8 cellular contexts compared by ENCODE assay signal in genomic region chr17:46286764-46287221, GRCh38. TPM values are rescaled to one million over a fixed set of nuclear protein-coding genes. Genes with fewer than 3 reads are reported as not detected.
DNase-seq lines count a peak whose midpoint lies in the region; ATAC-seq and TF ChIP-seq lines count a peak whose summit lies in the region.
"Not testable (repeated sequence)": the region's sequence is repeated elsewhere in the genome, so short reads cannot be mapped to it uniquely, and the experiment has no call there.

No MANE protein-coding gene starts in this region.

- CTCF ChIA-PET in naive thymus-derived CD4-positive, alpha-beta T cell (lab: Charles Lee): interaction anchor here (0.9 to 1.6 kb wide), 10 partner anchors 12 to 709 kb away, joined by 3 to 7 read pairs (median 4); no protein-coding TSS in a partner anchor

- not testable (repeated sequence) for H3K27ac ChIP-seq in HL-60 (replicated peaks); foreskin keratinocyte; naive thymus-derived CD4-positive, alpha-beta T cell (ENCODE audit: low read depth, low read length)

- not testable (repeated sequence) for H3K36me3 Mint-ChIP-seq in T-helper 17 cell (ENCODE audit: low read depth); activated naive CD8-positive, alpha-beta T cell treated with anti-CD3 and anti-CD28 coated beads, Interleukin-2, amount 50 U/mL, for 24 hours (ENCODE audit: low read depth); naive thymus-derived CD4-positive, alpha-beta T cell; stimulated activated effector memory CD8-positive, alpha-beta T cell treated with anti-CD3 and anti-CD28 coated beads, Interleukin-12 subunit alpha, Interleukin-12 subunit beta, amount 100 ng/mL, for 72 hours

- H3K27me3 ChIP-seq in HL-60 (ENCODE audit: insufficient read depth, poor library complexity, severe bottlenecking); naive thymus-derived CD4-positive, alpha-beta T cell (ENCODE audit: control insufficient read depth in 2 of 2, insufficient read depth in 2 of 2, low read length in 2 of 2): not testable (repeated sequence)
- H3K27me3 ChIP-seq in foreskin keratinocyte: peaks cover 14% of the 10 kb centered on the region

- not testable (repeated sequence) for H3K4me3 ChIP-seq in HL-60 (replicated peaks; ENCODE audit: insufficient read depth, low read length); naive thymus-derived CD4-positive, alpha-beta T cell (ENCODE audit: low read length)

- DNase-seq in Caki2 (ENCODE audit: low read depth) (peak; percentile 79), HL-60 (ENCODE audit: low read depth in 1 of 2, low spot score in 1 of 2) (peak; percentile 73 to 89), NCI-H345 treated with DMSO at 0.1 percent for 48 hours (lab: John Stamatoyannopoulos, UW; ENCODE audit: unreplicated experiment) (peak; percentile 49), T-helper 17 cell (peak; percentile 17 to 61 (median 35)), foreskin keratinocyte (peak; percentile 31 to 65)
- DNase-seq in activated naive CD8-positive, alpha-beta T cell treated with anti-CD3 and anti-CD28 coated beads, Interleukin-2, amount 50 U/mL, for 24 hours: peak; percentile 73
- DNase-seq in naive thymus-derived CD4-positive, alpha-beta T cell: peak in 7 of 9 donors; percentile 63 to 80 (median 76)
- peak; percentile 57 to 79 for DNase-seq in stimulated activated effector memory CD8-positive, alpha-beta T cell treated with anti-CD3 and anti-CD28 coated beads, Interleukin-12 subunit alpha, Interleukin-12 subunit beta, amount 100 ng/mL, for 72 hours (ENCODE audit: low spot score in 2 of 2)

- H3K4me1 Mint-ChIP-seq in T-helper 17 cell: peaks cover 11% of the 10 kb centered on the region
- peaks cover 40% of the 10 kb centered on the region for H3K4me1 Mint-ChIP-seq in activated naive CD8-positive, alpha-beta T cell treated with anti-CD3 and anti-CD28 coated beads, Interleukin-2, amount 50 U/mL, for 24 hours
- H3K4me1 Mint-ChIP-seq in naive thymus-derived CD4-positive, alpha-beta T cell: peaks cover 0 to 27% (median 18%) of the 10 kb centered on the region in 7 donors
- peaks cover 31% of the 10 kb centered on the region for H3K4me1 Mint-ChIP-seq in stimulated activated effector memory CD8-positive, alpha-beta T cell treated with anti-CD3 and anti-CD28 coated beads, Interleukin-12 subunit alpha, Interleukin-12 subunit beta, amount 100 ng/mL, for 72 hours

- not testable (repeated sequence) for H3K9me3 Mint-ChIP-seq in activated naive CD8-positive, alpha-beta T cell treated with anti-CD3 and anti-CD28 coated beads, Interleukin-2, amount 50 U/mL, for 24 hours; naive thymus-derived CD4-positive, alpha-beta T cell; stimulated activated effector memory CD8-positive, alpha-beta T cell treated with anti-CD3 and anti-CD28 coated beads, Interleukin-12 subunit alpha, Interleukin-12 subunit beta, amount 100 ng/mL, for 72 hours

- TF ChIP-seq CTCF in HL-60 (IDR thresholded peaks at IDR 0.05; ENCODE audit: insufficient read depth, low read length) (peak; percentile 81), foreskin keratinocyte (conservative IDR thresholded peaks at IDR 0.05) (peak; percentile 96)

- in situ Hi-C loops in Caki2 (cut with HindIII; ENCODE audit: low pct_unique_long_range_greater_than_20kb, low sequenced_read_pairs): not testable (repeated sequence)

- H3K27me3 Mint-ChIP-seq in T-helper 17 cell; activated naive CD8-positive, alpha-beta T cell treated with anti-CD3 and anti-CD28 coated beads, Interleukin-2, amount 50 U/mL, for 24 hours; naive thymus-derived CD4-positive, alpha-beta T cell: not testable (repeated sequence)

- intact Hi-C loops in naive thymus-derived CD4-positive, alpha-beta T cell (cut with micrococcal nuclease): loop anchor here in 1 of 2 donors (1.0 kb wide), 1 partner anchor 20 kb away; no protein-coding TSS in a partner anchor

- not testable (repeated sequence) for H3K9me3 ChIP-seq in T-helper 17 cell (ENCODE audit: control insufficient read depth, low read length, poor library complexity, severe bottlenecking); naive thymus-derived CD4-positive, alpha-beta T cell (ENCODE audit: control insufficient read depth in 2 of 3, low read length in 3 of 3)

- H3K4me3 Mint-ChIP-seq in T-helper 17 cell; activated naive CD8-positive, alpha-beta T cell treated with anti-CD3 and anti-CD28 coated beads, Interleukin-2, amount 50 U/mL, for 24 hours; naive thymus-derived CD4-positive, alpha-beta T cell; stimulated activated effector memory CD8-positive, alpha-beta T cell treated with anti-CD3 and anti-CD28 coated beads, Interleukin-12 subunit alpha, Interleukin-12 subunit beta, amount 100 ng/mL, for 72 hours: not testable (repeated sequence)

- ATAC-seq in T-helper 17 cell: peak; percentile 90
- ATAC-seq in activated naive CD8-positive, alpha-beta T cell treated with anti-CD3 and anti-CD28 coated beads, Interleukin-2, amount 50 U/mL, for 24 hours: peak; percentile 42
- peak; percentile 49 for ATAC-seq in foreskin keratinocyte
- ATAC-seq in naive thymus-derived CD4-positive, alpha-beta T cell: peak; percentile 92
- ATAC-seq in stimulated activated effector memory CD8-positive, alpha-beta T cell treated with anti-CD3 and anti-CD28 coated beads, Interleukin-12 subunit alpha, Interleukin-12 subunit beta, amount 100 ng/mL, for 72 hours: peak; percentile 71

- not testable (repeated sequence) for H3K36me3 ChIP-seq in naive thymus-derived CD4-positive, alpha-beta T cell (ENCODE audit: control insufficient read depth in 2 of 3, insufficient read depth in 3 of 3, low read length in 3 of 3)

- POLR2A ChIA-PET in naive thymus-derived CD4-positive, alpha-beta T cell (lab: Charles Lee): interaction anchor here (1.1 to 1.3 kb wide), 2 partner anchors 19 to 24 kb away, joined by 3 to 7 read pairs; no protein-coding TSS in a partner anchor

- H3K4me1 ChIP-seq in foreskin keratinocyte: peaks cover 13% of the 10 kb centered on the region
- not testable (repeated sequence) for H3K4me1 ChIP-seq in naive thymus-derived CD4-positive, alpha-beta T cell (ENCODE audit: control insufficient read depth in 2 of 2, insufficient read depth in 2 of 2, low read length in 2 of 2)

- H3K27ac Mint-ChIP-seq in T-helper 17 cell: peak overlapping the region; percentile 27
- not testable (repeated sequence) for H3K27ac Mint-ChIP-seq in activated naive CD8-positive, alpha-beta T cell treated with anti-CD3 and anti-CD28 coated beads, Interleukin-2, amount 50 U/mL, for 24 hours; stimulated activated effector memory CD8-positive, alpha-beta T cell treated with anti-CD3 and anti-CD28 coated beads, Interleukin-12 subunit alpha, Interleukin-12 subunit beta, amount 100 ng/mL, for 72 hours
- H3K27ac Mint-ChIP-seq in naive thymus-derived CD4-positive, alpha-beta T cell: peak overlapping the region in 1 of 9 donors; percentile 43

RNA-seq across cellular contexts. Expression of gene LRRC37A, which starts 8.1 kb away (rescaled TPM):
- 0.78 TPM in 1 of 2 replicates, not detected in the other for total RNA-seq in Caki2 (2014; rRNA removed; shearing (Covaris generic); ENCODE audit: low replicate concordance)
- 10 to 100 TPM in 1 of 2 donors, 1 to 10 TPM in 1; 5.5 to 11.4 TPM for total RNA-seq in T-helper 17 cell
- total RNA-seq in foreskin keratinocyte: 1.1 and 2.3 TPM in 2 replicates
- 0.28 and 0.94 TPM in 2 replicates for polyA plus RNA-seq in foreskin keratinocyte
- total RNA-seq in naive thymus-derived CD4-positive, alpha-beta T cell: 10 to 100 TPM in 3 of 5 experiments, 1 to 10 TPM in 2; 4.1 to 15.6 (median 11.5) TPM
- 1 to 10 TPM in 1 of 2 donors, under 1 TPM in 1; 0.85 to 2.1 TPM for polyA plus RNA-seq in naive thymus-derived CD4-positive, alpha-beta T cell

Comparison
In these comparisons a context has a peak if more than half of its experiments do, and no peak if none do; other contexts are left out.
1. ATAC-seq: peak in every context shown above with its lines; median percentile 92 in naive thymus-derived CD4-positive, alpha-beta T cell; 90 in T-helper 17 cell; 71 in stimulated activated effector memory CD8-positive, alpha-beta T cell treated with anti-CD3 and anti-CD28 coated beads, Interleukin-12 subunit alpha, Interleukin-12 subunit beta, amount 100 ng/mL, for 72 hours; 49 in foreskin keratinocyte; 42 in activated naive CD8-positive, alpha-beta T cell treated with anti-CD3 and anti-CD28 coated beads, Interleukin-2, amount 50 U/mL, for 24 hours.